Comparison of ENCODE assay signal across 8 cellular contexts in the genomic region with DNA sequence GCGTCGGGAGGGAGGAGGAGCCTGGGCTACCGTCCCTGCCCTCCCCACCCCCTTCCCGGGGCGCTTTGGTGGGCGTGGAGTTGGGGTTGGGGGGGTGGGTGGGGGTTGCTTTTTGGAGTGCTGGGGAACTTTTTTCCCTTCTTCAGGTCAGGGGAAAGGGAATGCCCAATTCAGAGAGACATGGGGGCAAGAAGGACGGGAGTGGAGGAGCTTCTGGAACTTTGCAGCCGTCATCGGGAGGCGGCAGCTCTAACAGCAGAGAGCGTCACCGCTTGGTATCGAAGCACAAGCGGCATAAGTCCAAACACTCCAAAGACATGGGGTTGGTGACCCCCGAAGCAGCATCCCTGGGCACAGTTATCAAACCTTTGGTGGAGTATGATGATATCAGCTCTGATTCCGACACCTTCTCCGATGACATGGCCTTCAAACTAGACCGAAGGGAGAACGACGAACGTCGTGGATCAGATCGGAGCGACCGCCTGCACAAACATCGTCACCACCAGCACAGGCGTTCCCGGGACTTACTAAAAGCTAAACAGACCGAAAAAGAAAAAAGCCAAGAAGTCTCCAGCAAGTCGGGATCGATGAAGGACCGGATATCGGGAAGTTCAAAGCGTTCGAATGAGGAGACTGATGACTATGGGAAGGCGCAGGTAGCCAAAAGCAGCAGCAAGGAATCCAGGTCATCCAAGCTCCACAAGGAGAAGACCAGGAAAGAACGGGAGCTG. TPM values are rescaled to one million over a fixed set of nuclear protein-coding genes. Genes with fewer than 3 reads are reported as not detected.
DNase-seq lines count a peak whose midpoint lies in the region; ATAC-seq and TF ChIP-seq lines count a peak whose summit lies in the region.

No MANE protein-coding gene starts in this region.

- peak overlapping the region; percentile 85 to 98 (median 97) for H3K4me3 ChIP-seq in breast epithelium
- peak overlapping the region; percentile 80 to 92 (median 85) for H3K4me3 ChIP-seq in spleen

- no peaks in the 10 kb centered on the region for H3K9me3 Mint-ChIP-seq in immature natural killer cell

- H3K27me3 Mint-ChIP-seq in immature natural killer cell (ENCODE audit: low read depth in 3 of 3), result peaks cover 6 to 23% (median 13%) of the 10 kb centered on the region in 3 donors

- peak overlapping the region; percentile 98 to 99 for H3K27ac ChIP-seq in breast epithelium
- peak overlapping the region; percentile 97 to 100 (median 99) for H3K27ac ChIP-seq in spleen

- no peaks in the 10 kb centered on the region for H3K27me3 ChIP-seq in breast epithelium
- H3K27me3 ChIP-seq in spleen (replicated peaks in 1 of 7), result no peaks in the 10 kb centered on the region

- H3K27ac Mint-ChIP-seq in immature natural killer cell, result peak overlapping the region; percentile 95 to 99 (median 96)

- TF ChIP-seq CTCF in breast epithelium (IDR thresholded peaks at IDR 0.05) (no peak), spleen (IDR thresholded peaks at IDR 0.05 in 8 of 11, conservative IDR thresholded peaks at IDR 0.05 in 3 of 11) (no peak)

- intact Hi-C loops in breast epithelium (cut with DNase I; ENCODE audit: low total_unique reads) (no loop called here), spleen (cut with DNase I; ENCODE audit: low total_unique reads) (no loop called here)

- ATAC-seq in HG02938 (IDR thresholded peaks at IDR 0.05; ENCODE audit: unreplicated experiment), result peak; percentile 40
- no peak for ATAC-seq in HG02981 (IDR thresholded peaks at IDR 0.05; ENCODE audit: unreplicated experiment)

- no peaks in the 10 kb centered on the region for H3K36me3 ChIP-seq in breast epithelium
- H3K36me3 ChIP-seq in spleen, result peaks cover 0 to 23% (median 0%) of the 10 kb centered on the region in 6 donors

- DNase-seq in NCI-H82 (lab: John Stamatoyannopoulos, UW) (peak; percentile 70), NCI-H82 treated with DMSO at 0.1 percent for 48 hours (lab: John Stamatoyannopoulos, UW; ENCODE audit: unreplicated experiment) (no peak), SK-N-DZ (ENCODE audit: low spot score) (peak; percentile 23), breast epithelium (ENCODE audit: low spot score in 2 of 2) (no peak), immature natural killer cell (no peak), spleen (no peak)

- H3K4me1 ChIP-seq in breast epithelium, result peaks cover 0 to 18% of the 10 kb centered on the region in 2 donors
- peaks cover 16 to 54% (median 45%) of the 10 kb centered on the region in 6 donors for H3K4me1 ChIP-seq in spleen

- 0 to 1% (median 0%) methylated on average over 35 to 37 of the region's 37 CpGs for WGBS in spleen, 5 donors

- H3K4me3 Mint-ChIP-seq in immature natural killer cell, result peak overlapping the region; percentile 93 to 97 (median 94)

- TF ChIP-seq POLR2A in breast epithelium (IDR thresholded peaks at IDR 0.05), result no peak
- TF ChIP-seq POLR2A in spleen (IDR thresholded peaks at IDR 0.05), result no peak

- H3K36me3 Mint-ChIP-seq in immature natural killer cell, result no peaks in the 10 kb centered on the region

- H3K9me3 ChIP-seq in breast epithelium (no peaks in the 10 kb centered on the region), spleen (no peaks in the 10 kb centered on the region)

- peaks cover 53 to 57% of the 10 kb centered on the region in 2 donors for H3K4me1 Mint-ChIP-seq in immature natural killer cell

RNA-seq across cellular contexts. Expression of a gene that starts 0.8 kb away (rescaled TPM):
- polyA plus RNA-seq in SK-N-DZ (2014; cell fraction: cytosol; rRNA removed), result 16.0 and 18.9 TPM in 2 replicates
- polyA plus RNA-seq in SK-N-DZ (2014; cell fraction: nucleus; rRNA removed), result 7.3 and 12.5 TPM in 2 replicates
- total RNA-seq in breast epithelium (10 to 100 TPM; 38.6 to 58.2 (median 41.3) TPM), spleen (10 to 100 TPM; 69.5 to 88.1 (median 79.1) TPM)
- polyA plus RNA-seq in immature natural killer cell (1 to 10 TPM in 2 of 3 donors, under 1 TPM in 1; 0.12 to 5.9 (median 1.7) TPM), spleen (10 to 100 TPM in 1 of 3 donors, 1 to 10 TPM in 2; 6.9 to 13.6 (median 8.6) TPM)

RNA-seq across cellular contexts. Expression of a gene that starts 11.0 kb away (rescaled TPM):
- polyA plus RNA-seq in SK-N-DZ (2014; cell fraction: cytosol; rRNA removed), result 16.0 and 21.8 TPM in 2 replicates
- 12.0 and 18.4 TPM in 2 replicates for polyA plus RNA-seq in SK-N-DZ (2014; cell fraction: nucleus; rRNA removed)
- 10 to 100 TPM; 21.4 to 36.3 (median 33.1) TPM for total RNA-seq in breast epithelium
- 10 to 100 TPM in 2 of 3 donors, 1 to 10 TPM in 1; 8.6 to 27.2 (median 12.0) TPM for polyA plus RNA-seq in immature natural killer cell
- total RNA-seq in spleen, result 10 to 100 TPM; 29.7 to 43.9 (median 39.1) TPM
- polyA plus RNA-seq in spleen, result 10 to 100 TPM in 1 of 3 donors, 1 to 10 TPM in 2; 4.4 to 10.2 (median 4.9) TPM

Comparison
In these comparisons a context has a peak if more than half of its experiments do, and no peak if none do; other contexts are left out.
1. DNase-seq: peak in NCI-H82 (single experiment) and SK-N-DZ (single experiment); none in NCI-H82 treated with DMSO at 0.1 percent for 48 hours (single experiment), breast epithelium (0 of 2), immature natural killer cell (0 of 3) and spleen (single experiment).